Comparison of ENCODE assay signal across 30 cellular contexts in the genomic region with DNA sequence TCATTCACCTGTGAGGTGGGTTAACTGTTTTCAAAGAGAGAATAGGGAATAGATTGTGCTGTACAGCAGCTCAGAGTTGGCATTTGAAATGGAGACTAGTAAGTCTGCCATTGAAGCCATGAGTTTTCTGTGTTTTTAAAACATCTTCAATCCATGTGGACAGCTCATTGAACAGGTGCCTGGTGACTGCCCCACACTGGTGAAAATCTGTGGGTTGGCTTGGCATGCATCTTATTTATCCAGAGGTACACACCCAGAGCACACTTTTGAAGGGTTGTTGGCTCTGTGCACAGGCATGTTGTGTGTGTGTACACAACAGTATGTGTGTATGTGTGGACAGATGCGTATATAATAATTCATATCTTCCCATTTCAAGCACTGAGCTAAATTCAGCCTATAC. TPM values are rescaled to one million over a fixed set of nuclear protein-coding genes. Genes with fewer than 3 reads are reported as not detected.
"Had no signal": no experiment of that assay in that cellular context is flagged by ENCODE, and none has a peak within 500 bp of the region (broad histone marks: within the 10 kb centered on the region; RNA-seq: fewer than 3 reads in every experiment).

No MANE protein-coding gene starts in this region.

- DNase-seq: activated CD4-positive, alpha-beta T cell treated with anti-CD3 and anti-CD28 coated beads, Interleukin-2, amount 10 ng/mL, durations not matched to agents 24 days and 14 days; activated CD4-positive, alpha-beta T cell treated with anti-CD3 and anti-CD28 coated beads, Interleukin-2, amount 50 U/mL, for 4 hours; activated CD8-positive, alpha-beta memory T cell treated with anti-CD3 and anti-CD28 coated beads, Interleukin-2, amount 50 U/mL, for 4 hours; activated CD8-positive, alpha-beta T cell treated with anti-CD3 and anti-CD28 coated beads for 36 hours; activated gamma-delta T cell treated with Interleukin-2 at 50 U/mL for 16 hours; activated naive CD4-positive, alpha-beta T cell treated with anti-CD3 and anti-CD28 coated beads for 36 hours; activated T-cell treated with anti-CD3 and anti-CD28 coated beads for 4 hours; activated T-cell treated with anti-CD3 and anti-CD28 coated beads, Interleukin-2, amount 50 U/mL, for 4 hours; adrenal gland; brain microvascular endothelial cell; Karpas-422; KBM-7; MG63; NCI-H1048; NCI-H1105 treated with DMSO at 0.1 percent for 48 hours; NCI-H1436; NCI-H1694; NCI-H1930; NCI-H2081 treated with DMSO at 0.1 percent for 48 hours; NCI-H226; NCI-H524 treated with DMSO at 0.1 percent for 48 hours; SJCRH30 had no signal

- H3K27ac ChIP-seq: adrenal gland, brain microvascular endothelial cell, cardiac muscle cell, RWPE1, SJCRH30, SK-N-MC had no signal

- ATAC-seq: activated CD8-positive, alpha-beta T cell treated with anti-CD3 and anti-CD28 coated beads for 36 hours; activated naive CD4-positive, alpha-beta T cell treated with anti-CD3 and anti-CD28 coated beads, Interleukin-2, amount 50 U/mL, for 72 hours; activated T-cell treated with anti-CD3 and anti-CD28 coated beads, Interleukin-2, amount 50 U/mL, for 4 hours had no signal

- H3K36me3 ChIP-seq: brain microvascular endothelial cell, cardiac muscle cell, MG63, SJCRH30 had no signal

- H3K9me3 ChIP-seq: adrenal gland, MG63, SJCRH30 had no signal

- H3K27me3 ChIP-seq: adrenal gland, brain microvascular endothelial cell, cardiac muscle cell, MG63, SJCRH30 had no signal

- H3K4me1 ChIP-seq: adrenal gland, SJCRH30 had no signal

- H3K4me3 ChIP-seq: adrenal gland, cardiac muscle cell, MG63, SJCRH30, SK-N-MC had no signal

RNA-seq across cellular contexts. Expression of a gene that starts 6.9 kb away (rescaled TPM):
- total RNA-seq: activated CD4-positive, alpha-beta T cell treated with anti-CD3 and anti-CD28 coated beads, Interleukin-2, amount 10 ng/mL, durations not matched to agents 24 days and 14 days; activated CD8-positive, alpha-beta T cell treated with anti-CD3 and anti-CD28 coated beads for 36 hours; activated naive CD4-positive, alpha-beta T cell treated with anti-CD3 and anti-CD28 coated beads for 36 hours; activated naive CD4-positive, alpha-beta T cell treated with anti-CD3 and anti-CD28 coated beads, Interleukin-2, amount 50 U/mL, for 72 hours; activated T-helper 1 cell treated with anti-CD3 and anti-CD28 coated beads, Interleukin-12 subunit alpha, Interleukin-12 subunit beta, Interleukin-2, Interleukin-4 antibody, amounts not matched to agents 30 ng/mL and 10 ng/mL and 1 ng/mL, durations not matched to agents 14 hours and 24 hours and 36 hours; cardiac muscle cell; NCI-H460; SJCRH30; T-helper 1 cell treated with Interleukin-12 subunit alpha and Interleukin-12 subunit beta and Interleukin-4 antibody, amounts not matched to agents 30 ng/mL and 1 ng/mL, for 36 hours; T-helper 2 cell treated with Interferon-gamma antibody and Interleukin-4, amounts not matched to agents 100 ng/mL and 5 ng/mL, for 36 hours had no signal
- polyA plus RNA-seq: cardiac muscle cell had no signal
